8 cellular contexts compared by ENCODE assay signal in the genomic region with DNA sequence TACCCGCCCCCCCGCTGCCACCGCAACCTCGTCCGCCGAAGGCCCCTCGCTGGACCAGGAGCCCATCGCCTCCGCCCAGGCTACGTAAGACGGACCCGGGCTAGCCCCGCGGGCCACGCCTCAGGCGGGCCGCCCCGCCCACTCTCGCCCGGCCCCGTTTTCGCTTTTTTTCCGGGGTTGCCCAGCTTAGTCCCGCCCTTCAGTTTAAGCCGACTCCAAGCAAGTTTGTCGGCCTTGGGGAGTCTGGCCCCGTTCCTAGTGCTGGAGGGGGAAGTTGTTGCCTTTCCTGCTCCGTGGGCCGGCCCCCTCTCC. TPM values are rescaled to one million over a fixed set of nuclear protein-coding genes. Genes with fewer than 3 reads are reported as not detected.
A peak's percentile ranks its signal among the peaks of the same experiment; 100 is the strongest.
DNase-seq lines count a peak whose midpoint lies in the region; ATAC-seq and TF ChIP-seq lines count a peak whose summit lies in the region.

No MANE protein-coding gene starts in this region.

- intact Hi-C loops in activated CD4-positive, alpha-beta T cell treated with anti-CD3 and anti-CD28 coated beads, Interleukin-2, amount 10 ng/mL, durations not matched to agents 24 days and 14 days (cut with micrococcal nuclease) = loop anchor here (1.0 to 10.0 kb wide), 11 partner anchors 15 to 424 kb away; partner anchors contain the start of genes CKS1B, ENTREP3, FDPS and HCN3
- intact Hi-C loops in left lung (cut with DNase I) = loop anchor here in 1 of 2 donors (5.0 kb wide), 1 partner anchor 46 kb away; the partner anchor contains the start of gene HCN3

- CTCF ChIA-PET in AG04449 (lab: Yijun Ruan, JAX) = interaction anchor here (0.6 to 13.1 kb wide), 20 partner anchors 11 to 217 kb away, joined by 3 to 253 read pairs (median 4); partner anchors contain the start of genes CLK2, ENTREP3 and HCN3

- peaks cover 21% of the 10 kb centered on the region for H3K36me3 Mint-ChIP-seq in activated CD4-positive, alpha-beta T cell treated with anti-CD3 and anti-CD28 coated beads, Interleukin-2, amount 10 ng/mL, durations not matched to agents 24 days and 14 days (ENCODE audit: low read depth)

- H3K27me3 ChIP-seq in left lung = no peaks in the 10 kb centered on the region

- H3K4me1 Mint-ChIP-seq in activated CD4-positive, alpha-beta T cell treated with anti-CD3 and anti-CD28 coated beads, Interleukin-2, amount 10 ng/mL, durations not matched to agents 24 days and 14 days = peaks cover 36% of the 10 kb centered on the region

- no peaks in the 10 kb centered on the region for H3K27me3 Mint-ChIP-seq in activated CD4-positive, alpha-beta T cell treated with anti-CD3 and anti-CD28 coated beads, Interleukin-2, amount 10 ng/mL, durations not matched to agents 24 days and 14 days

- H3K36me3 ChIP-seq in left lung = peaks cover 0 to 37% of the 10 kb centered on the region in 2 donors

- peak overlapping the region; percentile 86 for H3K27ac Mint-ChIP-seq in activated CD4-positive, alpha-beta T cell treated with anti-CD3 and anti-CD28 coated beads, Interleukin-2, amount 10 ng/mL, durations not matched to agents 24 days and 14 days

- no peaks in the 10 kb centered on the region for H3K9me3 ChIP-seq in left lung

- peak overlapping the region; percentile 98 to 99 for H3K27ac ChIP-seq in coronary artery
- peak overlapping the region; percentile 92 to 97 for H3K27ac ChIP-seq in left lung

- DNase-seq in AG04449 (ENCODE audit: low read depth, low spot score) = peak; percentile 42
- DNase-seq in NCI-H526 (lab: John Stamatoyannopoulos, UW) = peak; percentile 90 to 97
- peak; percentile 96 for DNase-seq in activated CD4-positive, alpha-beta T cell treated with anti-CD3 and anti-CD28 coated beads, Interleukin-2, amount 10 ng/mL, durations not matched to agents 24 days and 14 days
- DNase-seq in coronary artery (ENCODE audit: low spot score) = peak; percentile 96
- DNase-seq in left lung = peak; percentile 92 to 97
- peak; percentile 76 to 83 for DNase-seq in stimulated activated CD4-positive, alpha-beta T cell treated with anti-CD3 and anti-CD28 coated beads, Interleukin-2, amount 100 ng/mL, for 48 hours

- TF ChIP-seq CTCF in AG04449 (IDR thresholded peaks at IDR 0.05; ENCODE audit: insufficient read depth, low read length, missing control alignments) = no peak
- TF ChIP-seq CTCF in coronary artery (IDR thresholded peaks at IDR 0.05) = no peak
- no peak for TF ChIP-seq CTCF in left lung (IDR thresholded peaks at IDR 0.05)

- POLR2A ChIA-PET in AG04449 (lab: Yijun Ruan, JAX) = interaction anchor here (0.8 to 2.3 kb wide), 7 partner anchors 12 to 239 kb away, joined by 3 to 11 read pairs (median 4); partner anchors contain the start of genes ASH1L, CLK2, ENTREP3 and FDPS

- peak overlapping the region; percentile 91 for H3K4me3 Mint-ChIP-seq in activated CD4-positive, alpha-beta T cell treated with anti-CD3 and anti-CD28 coated beads, Interleukin-2, amount 10 ng/mL, durations not matched to agents 24 days and 14 days

- peak overlapping the region; percentile 84 for H3K4me3 ChIP-seq in AG04449 (ENCODE audit: low read depth, low read length)
- H3K4me3 ChIP-seq in coronary artery = peak overlapping the region; percentile 87
- peak overlapping the region; percentile 68 to 94 for H3K4me3 ChIP-seq in left lung

- peak; percentile 0 for ATAC-seq in GM18870 (IDR thresholded peaks at IDR 0.05; ENCODE audit: unreplicated experiment)
- ATAC-seq in HG03196 (IDR thresholded peaks at IDR 0.05; ENCODE audit: unreplicated experiment) = peak; percentile 41
- ATAC-seq in left lung = peak; percentile 81

- H3K4me1 ChIP-seq in left lung = peaks cover 11 to 58% of the 10 kb centered on the region in 2 donors

- no peaks in the 10 kb centered on the region for H3K9me3 Mint-ChIP-seq in activated CD4-positive, alpha-beta T cell treated with anti-CD3 and anti-CD28 coated beads, Interleukin-2, amount 10 ng/mL, durations not matched to agents 24 days and 14 days

RNA-seq across cellular contexts. Expression of gene RUSC1, which starts 3.0 kb away (rescaled TPM):
- total RNA-seq in activated CD4-positive, alpha-beta T cell treated with anti-CD3 and anti-CD28 coated beads, Interleukin-2, amount 10 ng/mL, durations not matched to agents 24 days and 14 days = 29.9 and 30.1 TPM in 2 replicates
- 10 to 100 TPM; 36.2 to 42.8 TPM for total RNA-seq in left lung

RNA-seq across cellular contexts. Expression of gene FDPS, which starts 15.0 kb away (rescaled TPM):
- total RNA-seq in activated CD4-positive, alpha-beta T cell treated with anti-CD3 and anti-CD28 coated beads, Interleukin-2, amount 10 ng/mL, durations not matched to agents 24 days and 14 days = 321 and 324 TPM in 2 replicates
- 100 to 1,000 TPM; 206 to 411 TPM for total RNA-seq in left lung

RNA-seq across cellular contexts. Expression of gene PKLR, which starts 22.4 kb away (rescaled TPM):
- 0.09 TPM in 1 of 2 replicates, not detected in the other for total RNA-seq in activated CD4-positive, alpha-beta T cell treated with anti-CD3 and anti-CD28 coated beads, Interleukin-2, amount 10 ng/mL, durations not matched to agents 24 days and 14 days
- not detected for total RNA-seq in left lung

RNA-seq across cellular contexts. Expression of gene HCN3, which starts 46.4 kb away (rescaled TPM):
- 3.2 and 3.8 TPM in 2 replicates for total RNA-seq in activated CD4-positive, alpha-beta T cell treated with anti-CD3 and anti-CD28 coated beads, Interleukin-2, amount 10 ng/mL, durations not matched to agents 24 days and 14 days
- total RNA-seq in left lung = 1 to 10 TPM; 2.4 to 3.8 TPM

RNA-seq across cellular contexts. Expression of gene CLK2, which starts 50.4 kb away (rescaled TPM):
- 86.2 and 90.6 TPM in 2 replicates for total RNA-seq in activated CD4-positive, alpha-beta T cell treated with anti-CD3 and anti-CD28 coated beads, Interleukin-2, amount 10 ng/mL, durations not matched to agents 24 days and 14 days
- total RNA-seq in left lung = 10 to 100 TPM; 45.4 to 55.2 TPM

Comparison
In these comparisons a context has a peak if more than half of its experiments do, and no peak if none do; other contexts are left out.
1. Peak in every context shown above with its lines: DNase-seq, ATAC-seq, H3K4me3 ChIP-seq and H3K27ac ChIP-seq.
2. DNase-seq: peak in every context shown above with its lines; median percentile 96 in activated CD4-positive, alpha-beta T cell treated with anti-CD3 and anti-CD28 coated beads, Interleukin-2, amount 10 ng/mL, durations not matched to agents 24 days and 14 days; 96 in coronary artery; 94 in left lung; 94 in NCI-H526; 80 in stimulated activated CD4-positive, alpha-beta T cell treated with anti-CD3 and anti-CD28 coated beads, Interleukin-2, amount 100 ng/mL, for 48 hours; 42 in AG04449.
3. ATAC-seq: peak in every context shown above with its lines; median percentile 81 in left lung; 41 in HG03196; 0 in GM18870.